21 cellular contexts compared by ENCODE assay signal in genomic region chr9:81317223-81317622, GRCh38.
"Had no signal": no experiment of that assay in that cellular context is flagged by ENCODE, and none has a peak within 500 bp of the region (broad histone marks: within the 10 kb centered on the region; RNA-seq: fewer than 3 reads in every experiment).

No MANE protein-coding gene starts in this region.

- H3K9me3 ChIP-seq: adrenal gland had no signal

- H3K27ac ChIP-seq: adrenal gland had no signal

- DNase-seq: activated B cell treated with CpG ODN at 0.5 μM for 24 hours; activated CD4-positive, alpha-beta memory T cell treated with anti-CD3 and anti-CD28 coated beads, Interleukin-2, amount 10 ng/mL, durations not matched to agents 7 days and 5 days; activated CD4-positive, alpha-beta T cell treated with anti-CD3 and anti-CD28 coated beads for 1 hour; activated CD4-positive, alpha-beta T cell treated with anti-CD3 and anti-CD28 coated beads, Interleukin-2, amount 10 ng/mL, durations not matched to agents 7 days and 5 days; activated CD8-positive, alpha-beta memory T cell treated with anti-CD3 and anti-CD28 coated beads, Interleukin-2, amount 50 U/mL, for 4 hours; activated gamma-delta T cell treated with Interleukin-2 at 50 U/mL for 16 hours; activated naive CD4-positive, alpha-beta T cell treated with anti-CD3 and anti-CD28 coated beads, Interleukin-2, amount 10 ng/mL, durations not matched to agents 7 days and 5 days; activated naive CD8-positive, alpha-beta T cell treated with anti-CD3 and anti-CD28 coated beads for 36 hours; activated T-cell treated with anti-CD3 and anti-CD28 coated beads, Interleukin-2, amount 50 U/mL, for 72 hours; adrenal gland; anterior cingulate cortex; cerebellar nuclear complex; NCI-H1092; NCI-H1417 treated with DMSO at 0.1 percent for 48 hours; NCI-H1694 treated with DMSO at 0.1 percent for 48 hours; NCI-H2029 treated with DMSO at 0.1 percent for 48 hours; NCI-H345; NCI-H510A treated with DMSO at 0.1 percent for 48 hours; SHP77 treated with DMSO at 0.1 percent for 48 hours; T-helper 17 cell; T-helper 9 cell had no signal

- H3K36me3 ChIP-seq: adrenal gland had no signal

- H3K4me3 ChIP-seq: adrenal gland had no signal

- ATAC-seq: activated T-cell treated with anti-CD3 and anti-CD28 coated beads, Interleukin-2, amount 50 U/mL, for 72 hours; T-helper 17 cell had no signal

- H3K27me3 ChIP-seq: adrenal gland had no signal
